In genomic region chr10:89250814-89251416, GRCh38 we compare ENCODE assay signal across 8 cellular contexts. TPM values are rescaled to one million over a fixed set of nuclear protein-coding genes. Genes with fewer than 3 reads are reported as not detected.
A peak's percentile ranks its signal among the peaks of the same experiment; 100 is the strongest.
DNase-seq lines count a peak whose midpoint lies in the region; ATAC-seq and TF ChIP-seq lines count a peak whose summit lies in the region.

No MANE protein-coding gene starts in this region.

- H3K36me3 ChIP-seq in PC-3 (ENCODE audit: low read depth, low read length) (no peaks in the 10 kb centered on the region), esophagus squamous epithelium (no peaks in the 10 kb centered on the region)

- H3F3A ChIP-seq in PC-3 (ENCODE audit: low read length, unreplicated experiment) = no peaks in the 10 kb centered on the region

- no peak for TF ChIP-seq POLR2A in esophagus squamous epithelium (IDR thresholded peaks at IDR 0.05)

- peaks cover 25% of the 10 kb centered on the region for H3K9me3 Mint-ChIP-seq in activated CD4-positive, alpha-beta T cell treated with anti-CD3 and anti-CD28 coated beads for 36 hours (ENCODE audit: low read depth)

- POLR2A ChIA-PET in activated CD4-positive, alpha-beta T cell treated with anti-CD3 and anti-CD28 coated beads for 36 hours (lab: Charles Lee) = interaction anchor here (1.0 to 1.2 kb wide), 2 partner anchors 393 to 1621 kb away, joined by 3 read pairs; no protein-coding TSS in a partner anchor
- POLR2A ChIA-PET in PC-3 (lab: Charles Lee; ENCODE audit: unreplicated experiment) = interaction anchor here (0.6 kb wide), 1 partner anchor 52 kb away, joined by 3 read pairs; no protein-coding TSS in a partner anchor

- WGBS in esophagus squamous epithelium, 2 donors = 15 to 22% methylated on average over 10 to 14 of the region's 14 CpGs

- no peak for DNase-seq in activated CD4-positive, alpha-beta T cell treated with anti-CD3 and anti-CD28 coated beads for 36 hours
- no peak for DNase-seq in activated CD4-positive, alpha-beta T cell treated with anti-CD3 and anti-CD28 coated beads for 1 hour
- DNase-seq in PC-3 = no peak
- DNase-seq in esophagus squamous epithelium (lab: John Stamatoyannopoulos, UW) = no peak
- DNase-seq in retinal pigment epithelial cell (ENCODE audit: low read depth) = no peak
- DNase-seq in HuH-7 (ENCODE audit: low spot score) = no peak
- no peak for DNase-seq in middle frontal gyrus (ENCODE audit: extremely low spot score, low spot score)

- peak overlapping the region; percentile 88 for H3K4me3 ChIP-seq in PC-3 (ENCODE audit: low read length)
- peak overlapping the region; percentile 83 to 98 (median 89) for H3K4me3 ChIP-seq in esophagus squamous epithelium
- peak overlapping the region; percentile 82 for H3K4me3 ChIP-seq in retinal pigment epithelial cell (ENCODE audit: low read length)

- H3K4me1 Mint-ChIP-seq in activated CD4-positive, alpha-beta T cell treated with anti-CD3 and anti-CD28 coated beads for 36 hours = peaks cover 47% of the 10 kb centered on the region

- peaks cover 30% of the 10 kb centered on the region for H3K79me2 ChIP-seq in PC-3 (ENCODE audit: low read length)

- peaks cover 5% of the 10 kb centered on the region; the same call in 1 of the 2 replicates for H3K4me1 ChIP-seq in PC-3 (ENCODE audit: insufficient read depth, low read length)
- H3K4me1 ChIP-seq in esophagus squamous epithelium = peaks cover 9 to 21% (median 9%) of the 10 kb centered on the region in 3 donors

- peak overlapping the region; percentile 80 for H3K4me3 Mint-ChIP-seq in activated CD4-positive, alpha-beta T cell treated with anti-CD3 and anti-CD28 coated beads for 36 hours

- H2AFZ ChIP-seq in PC-3 (ENCODE audit: low read length) = peak overlapping the region; percentile 96

- H3K9me2 ChIP-seq in PC-3 (replicated peaks; ENCODE audit: low read length) = no peaks in the 10 kb centered on the region

- BruUV-seq in PC-3 (replicated peaks; lab: Mats Ljungman, UMichigan) = TSS peak; percentile 56

- H3K9me3 ChIP-seq in PC-3 (ENCODE audit: low read length) (no peaks in the 10 kb centered on the region), esophagus squamous epithelium (peaks cover 0 to 9% (median 5%) of the 10 kb centered on the region in 3 donors)

- H3K9ac ChIP-seq in PC-3 (ENCODE audit: low read length) = peak overlapping the region; percentile 75

- no peak for ATAC-seq in activated CD4-positive, alpha-beta T cell treated with anti-CD3 and anti-CD28 coated beads for 36 hours
- no peak for ATAC-seq in PC-3
- no peak for ATAC-seq in activated CD4-positive, CD25-positive, alpha-beta regulatory T cell treated with anti-CD3 and anti-CD28 coated beads, Interleukin-2, amount 50 U/mL, for 24 hours

- intact Hi-C loops in activated CD4-positive, alpha-beta T cell treated with anti-CD3 and anti-CD28 coated beads for 36 hours (cut with DNase I, micrococcal nuclease) = loop anchor here (10.0 kb wide), 2 partner anchors 454 to 1624 kb away; partner anchors contain the start of genes KIF20B (in 1 of the 2) and RPP30 (in 1 of the 2)
- intact Hi-C loops in PC-3 (cut with micrococcal nuclease) = loop anchor here (10.0 kb wide), 1 partner anchor 314 kb away; no protein-coding TSS in a partner anchor
- intact Hi-C loops in esophagus squamous epithelium (cut with DNase I) = no loop called here

- H3K27me3 Mint-ChIP-seq in activated CD4-positive, alpha-beta T cell treated with anti-CD3 and anti-CD28 coated beads for 36 hours = peaks cover 2% of the 10 kb centered on the region

- H3K36me3 Mint-ChIP-seq in activated CD4-positive, alpha-beta T cell treated with anti-CD3 and anti-CD28 coated beads for 36 hours (ENCODE audit: low read depth) = peaks cover 20% of the 10 kb centered on the region

- H3K27me3 ChIP-seq in PC-3 (ENCODE audit: low read length) (no peaks in the 10 kb centered on the region), esophagus squamous epithelium (no peaks in the 10 kb centered on the region)

- H3K4me2 ChIP-seq in PC-3 (ENCODE audit: low read length) = peak overlapping the region; percentile 95

- no peaks in the 10 kb centered on the region for H4K20me1 ChIP-seq in PC-3 (ENCODE audit: low read length)

- H3K27ac Mint-ChIP-seq in activated CD4-positive, alpha-beta T cell treated with anti-CD3 and anti-CD28 coated beads for 36 hours = peak overlapping the region; percentile 74

- TF ChIP-seq CTCF in PC-3 (conservative IDR thresholded peaks at IDR 0.05; ENCODE audit: low read depth, low read length) = no peak
- TF ChIP-seq CTCF in esophagus squamous epithelium (IDR thresholded peaks at IDR 0.05) = no peak
- no peak for TF ChIP-seq CTCF in retinal pigment epithelial cell (conservative IDR thresholded peaks at IDR 0.05; ENCODE audit: low read depth, low read length)

- H3K27ac ChIP-seq in PC-3 (ENCODE audit: low read length) = no peak overlapping the region; the same call in 1 of the 2 replicates
- peak overlapping the region; percentile 79 to 91 (median 88) for H3K27ac ChIP-seq in esophagus squamous epithelium

- CTCF ChIA-PET in activated CD4-positive, alpha-beta T cell treated with anti-CD3 and anti-CD28 coated beads for 36 hours (lab: Charles Lee) = interaction anchor here (0.7 to 2.5 kb wide), 12 partner anchors 8 to 318 kb away, joined by 3 to 12 read pairs (median 4); partner anchors contain the start of gene IFIT2
- CTCF ChIA-PET in PC-3 (lab: Charles Lee) = interaction anchor here (1.3 kb wide), 1 partner anchor 119 kb away, joined by 3 read pairs; no protein-coding TSS in a partner anchor

RNA-seq across cellular contexts. Expression of gene LIPA, which starts 0.7 kb away (rescaled TPM):
- 10 to 100 TPM; 17.0 to 22.1 TPM for total RNA-seq in activated CD4-positive, alpha-beta T cell treated with anti-CD3 and anti-CD28 coated beads for 36 hours
- total RNA-seq in PC-3 (2014; rRNA removed) (54.4 and 55.7 TPM in 2 replicates), esophagus squamous epithelium (10 to 100 TPM; 19.9 to 64.1 (median 28.8) TPM)

RNA-seq across cellular contexts. Expression of gene CH25H, which starts 43.8 kb away (rescaled TPM):
- not detected for total RNA-seq in activated CD4-positive, alpha-beta T cell treated with anti-CD3 and anti-CD28 coated beads for 36 hours
- total RNA-seq in PC-3 (2014; rRNA removed) (not detected in 2 replicates), esophagus squamous epithelium (10 to 100 TPM in 2 of 4 donors, 1 to 10 TPM in 2; 6.4 to 27.8 (median 11.5) TPM)

RNA-seq across cellular contexts. Expression of gene IFIT2, which starts 50.9 kb away (rescaled TPM):
- total RNA-seq in activated CD4-positive, alpha-beta T cell treated with anti-CD3 and anti-CD28 coated beads for 36 hours = 10 to 100 TPM; 38.2 to 43.5 TPM
- total RNA-seq in PC-3 (2014; rRNA removed) (6.9 and 8.6 TPM in 2 replicates), esophagus squamous epithelium (1 to 10 TPM in 2 of 4 donors, under 1 TPM in 2; 0.26 to 3.0 (median 1.5) TPM)
